33 cellular contexts compared by ENCODE assay signal in the genomic region with DNA sequence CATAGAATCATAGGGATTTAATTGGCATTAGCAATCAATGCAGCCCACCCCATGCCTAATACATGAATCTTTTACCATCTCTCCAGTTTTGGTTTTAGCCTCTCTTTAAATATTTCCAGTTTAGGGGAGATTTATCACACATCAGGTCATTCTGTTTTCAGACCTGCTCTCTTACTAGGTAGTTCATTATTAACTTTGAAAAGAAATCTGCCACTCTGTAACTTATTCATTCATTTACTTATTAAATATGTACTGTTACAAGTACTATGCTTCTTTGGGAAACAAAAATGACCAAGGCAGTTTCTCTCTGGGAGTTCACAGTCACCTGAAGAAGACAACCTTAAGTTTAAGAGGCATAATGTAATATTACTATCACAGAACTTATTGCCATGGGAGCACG.
A peak's percentile ranks its signal among the peaks of the same experiment; 100 is the strongest.
DNase-seq lines count a peak whose midpoint lies in the region; ATAC-seq, FAIRE-seq and TF ChIP-seq lines count a peak whose summit lies in the region.
"Had no signal": no experiment of that assay in that cellular context is flagged by ENCODE, and none has a peak within 500 bp of the region (broad histone marks: within the 10 kb centered on the region; RNA-seq: fewer than 3 reads in every experiment).

No MANE protein-coding gene starts in this region.

- H3K4me3 Mint-ChIP-seq in T-helper 2 cell treated with Interferon-gamma antibody and Interleukin-4, amounts not matched to agents 5 μg/mL and 100 μg/mL, for 36 hours = no peak overlapping the region
- H3K4me3 Mint-ChIP-seq: activated T-cell treated with anti-CD3 and anti-CD28 coated beads, Interleukin-2, amount 50 U/mL, for 24 hours; stimulated activated memory B cell treated with anti-CD40 and anti-IgM and Interleukin-4, amounts not matched to agents 10 μg/mL and 1 μg/mL and 100 μg/mL, for 72 hours had no signal

- H3K4me3 ChIP-seq in small intestine (ENCODE audit: low read depth in 1 of 2, low read length in 2 of 2) (no peak overlapping the region), BE2C (ENCODE audit: low read depth, low read length) (no peak overlapping the region)
- H3K4me3 ChIP-seq: BLaER1, colonic mucosa, upper lobe of right lung had no signal

- peaks cover 24% of the 10 kb centered on the region for H3K36me3 Mint-ChIP-seq in T-helper 2 cell treated with Interferon-gamma antibody and Interleukin-4, amounts not matched to agents 5 μg/mL and 100 μg/mL, for 36 hours (ENCODE audit: low read depth)

- no peaks in the 10 kb centered on the region for H3K4me1 Mint-ChIP-seq in T-helper 2 cell treated with Interferon-gamma antibody and Interleukin-4, amounts not matched to agents 5 μg/mL and 100 μg/mL, for 36 hours (ENCODE audit: low read depth)

- H3K27ac Mint-ChIP-seq in T-helper 2 cell treated with Interferon-gamma antibody and Interleukin-4, amounts not matched to agents 5 μg/mL and 100 μg/mL, for 36 hours = no peak overlapping the region
- H3K27ac Mint-ChIP-seq: activated T-cell treated with anti-CD3 and anti-CD28 coated beads, Interleukin-2, amount 50 U/mL, for 24 hours; stimulated activated memory B cell treated with anti-CD40 and anti-IgM and Interleukin-4, amounts not matched to agents 10 μg/mL and 1 μg/mL and 100 μg/mL, for 72 hours had no signal

- H3K36me3 ChIP-seq in small intestine (ENCODE audit: control insufficient read depth in 2 of 2, insufficient read depth in 2 of 2, low read length in 2 of 2) (peaks cover 10 to 13% of the 10 kb centered on the region in 2 donors), BE2C (peaks cover 5% of the 10 kb centered on the region)
- H3K36me3 ChIP-seq: colonic mucosa had no signal

- H3K27ac ChIP-seq in small intestine (ENCODE audit: low read depth in 1 of 2, low read length in 1 of 2) = no peak overlapping the region
- H3K27ac ChIP-seq: BLaER1, colonic mucosa, neutrophil, upper lobe of right lung, VCaP had no signal

- no peaks in the 10 kb centered on the region for H3K9me3 ChIP-seq in small intestine (ENCODE audit: control insufficient read depth, low read depth)
- H3K9me3 ChIP-seq in BE2C = no peaks in the 10 kb centered on the region
- H3K9me3 ChIP-seq: BLaER1, Caco-2, colonic mucosa, neutrophil, upper lobe of right lung had no signal

- ATAC-seq in GM21423 (IDR thresholded peaks at IDR 0.05; ENCODE audit: unreplicated experiment) = peak; percentile 74
- ATAC-seq in HG03378 (IDR thresholded peaks at IDR 0.05; ENCODE audit: unreplicated experiment) = peak; percentile 72
- ATAC-seq: HepG2; left colon; sciatic nerve; SK-N-SH treated with all-trans-retinoic acid at 6 μM for 48 hours; stimulated activated memory B cell treated with anti-CD40 and anti-IgM and Interleukin-4, amounts not matched to agents 10 μg/mL and 1 μg/mL and 100 μg/mL, for 72 hours; upper lobe of right lung had no signal

- no peaks in the 10 kb centered on the region for H3K27me3 ChIP-seq in small intestine (ENCODE audit: control insufficient read depth in 2 of 2, insufficient read depth in 2 of 2, low read length in 2 of 2)
- no peaks in the 10 kb centered on the region for H3K27me3 ChIP-seq in BE2C
- H3K27me3 ChIP-seq: BLaER1, colonic mucosa, neutrophil, upper lobe of right lung had no signal

- no peak for TF ChIP-seq CTCF in BE2C (IDR thresholded peaks at IDR 0.05; ENCODE audit: low read depth, low read length)

- H3K9me3 Mint-ChIP-seq in T-helper 2 cell treated with Interferon-gamma antibody and Interleukin-4, amounts not matched to agents 5 μg/mL and 100 μg/mL, for 36 hours = no peaks in the 10 kb centered on the region
- H3K9me3 Mint-ChIP-seq: activated T-cell treated with anti-CD3 and anti-CD28 coated beads, Interleukin-2, amount 50 U/mL, for 24 hours; stimulated activated memory B cell treated with anti-CD40 and anti-IgM and Interleukin-4, amounts not matched to agents 10 μg/mL and 1 μg/mL and 100 μg/mL, for 72 hours had no signal

- no peaks in the 10 kb centered on the region for H3K27me3 Mint-ChIP-seq in T-helper 2 cell treated with Interferon-gamma antibody and Interleukin-4, amounts not matched to agents 5 μg/mL and 100 μg/mL, for 36 hours (ENCODE audit: low read depth)
- H3K27me3 Mint-ChIP-seq: activated T-cell treated with anti-CD3 and anti-CD28 coated beads, Interleukin-2, amount 50 U/mL, for 24 hours; progenitor cell of endocrine pancreas; stimulated activated memory B cell treated with anti-CD40 and anti-IgM and Interleukin-4, amounts not matched to agents 10 μg/mL and 1 μg/mL and 100 μg/mL, for 72 hours had no signal

- 92 to 100% (median 100%) methylated on average over 1 of the region's 1 CpG for WGBS in small intestine, 3 donors

- FAIRE-seq in small intestine (lab: Jason Lieb, UNC) = no peak
- FAIRE-seq: HepG2 had no signal

- DNase-seq in Caki2 (ENCODE audit: low read depth) (peak; percentile 23), kidney glomerular epithelial cell (lab: John Stamatoyannopoulos, UW) (peak; percentile 56), small intestine (no peak), BE2C (no peak), T-helper 2 cell (no peak)
- no peak for DNase-seq in T-helper 2 cell treated with Interferon-gamma antibody and Interleukin-4, amounts not matched to agents 5 μg/mL and 100 μg/mL, for 36 hours (ENCODE audit: low spot score)
- DNase-seq: activated CD4-positive, alpha-beta T cell treated with anti-CD3 and anti-CD28 coated beads for 48 hours; activated naive CD4-positive, alpha-beta T cell treated with Interleukin-2 at 50 U/mL for 16 hours; activated T-cell treated with anti-CD3 and anti-CD28 coated beads, Interleukin-2, amount 50 U/mL, for 24 hours; Caco-2; colonic mucosa; DMS79; effector memory CD4-positive, alpha-beta T cell; foreskin fibroblast; GDM1; HCEC 1CT; left colon; mesendoderm; NCI-H446 treated with DMSO at 0.1 percent for 48 hours; NCI-H82; OCI-M1; stimulated activated CD4-positive, alpha-beta T cell treated with anti-CD3 and anti-CD28 coated beads, Interleukin-4, amount 100 ng/mL, for 4 hours; upper lobe of right lung had no signal

- H3K4me1 ChIP-seq in small intestine (ENCODE audit: control insufficient read depth in 2 of 2, insufficient read depth in 1 of 2, low read depth in 1 of 2, low read length in 1 of 2) (no peaks in the 10 kb centered on the region), BE2C (no peaks in the 10 kb centered on the region)
- H3K4me1 ChIP-seq: BLaER1, Caco-2, colonic mucosa, upper lobe of right lung had no signal

- in situ Hi-C loops in Caki2 (cut with HindIII; ENCODE audit: low pct_unique_long_range_greater_than_20kb, low sequenced_read_pairs) = no loop called here

Comparison
In these comparisons a context has a peak if more than half of its experiments do, and no peak if none do; other contexts are left out.
1. DNase-seq: peak in Caki2 (single experiment) and kidney glomerular epithelial cell (single experiment); none in small intestine (single experiment), T-helper 2 cell treated with Interferon-gamma antibody and Interleukin-4, amounts not matched to agents 5 μg/mL and 100 μg/mL, for 36 hours (single experiment), BE2C (single experiment) and T-helper 2 cell (0 of 5).